Comparison of ENCODE assay signal across 8 cellular contexts in genomic region chr22:35538801-35539321, GRCh38. TPM values are rescaled to one million over a fixed set of nuclear protein-coding genes. Genes with fewer than 3 reads are reported as not detected.
DNase-seq lines count a peak whose midpoint lies in the region; TF ChIP-seq lines count a peak whose summit lies in the region.

No MANE protein-coding gene starts in this region.

- peak overlapping the region in 1 of 2 donors; percentile 89 for H3K27ac ChIP-seq in coronary artery

- DNase-seq in NCI-H1694 (lab: John Stamatoyannopoulos, UW) (peak; percentile 16), NCI-H1694 treated with DMSO at 0.1 percent for 48 hours (lab: John Stamatoyannopoulos, UW) (no peak), RPMI8226 (peak; percentile 46), coronary artery (ENCODE audit: low spot score) (no peak), renal cortical epithelial cell (ENCODE audit: low read depth) (peak; percentile 18), NCI-H1092 (lab: John Stamatoyannopoulos, UW) (no peak), SW 1271 (lab: John Stamatoyannopoulos, UW) (no peak), NCI-H187 treated with DMSO at 0.1 percent for 48 hours (lab: John Stamatoyannopoulos, UW) (no peak)

- peak; percentile 35 for TF ChIP-seq CTCF in coronary artery (IDR thresholded peaks at IDR 0.05)

- no peak overlapping the region for H3K4me3 ChIP-seq in coronary artery

RNA-seq across cellular contexts. Expression of gene RASD2, which starts 1.8 kb away (rescaled TPM):
- total RNA-seq in renal cortical epithelial cell = 0.35 and 3.0 TPM in 2 replicates

Comparison
In these comparisons a context has a peak if more than half of its experiments do, and no peak if none do; other contexts are left out.
1. DNase-seq: peak in NCI-H1694 (single experiment), RPMI8226 (single experiment) and renal cortical epithelial cell (single experiment); none in NCI-H1694 treated with DMSO at 0.1 percent for 48 hours (single experiment), coronary artery (single experiment), NCI-H1092 (single experiment), SW 1271 (0 of 2) and NCI-H187 treated with DMSO at 0.1 percent for 48 hours (single experiment).